9 cellular contexts compared by ENCODE assay signal in genomic region chr4:165537028-165537648, GRCh38.
A peak's percentile ranks its signal among the peaks of the same experiment; 100 is the strongest.
DNase-seq lines count a peak whose midpoint lies in the region; ATAC-seq and TF ChIP-seq lines count a peak whose summit lies in the region.
"Had no signal": no experiment of that assay in that cellular context is flagged by ENCODE, and none has a peak within 500 bp of the region (broad histone marks: within the 10 kb centered on the region; RNA-seq: fewer than 3 reads in every experiment).

No MANE protein-coding gene starts in this region.

- no TSS peak for BruUV-seq in PC-3 (replicated peaks; lab: Mats Ljungman, UMichigan)

- no peaks in the 10 kb centered on the region for H3F3A ChIP-seq in PC-3 (ENCODE audit: low read length, unreplicated experiment)

- intact Hi-C loops in PC-3 (cut with micrococcal nuclease) = loop anchor here (1.0 to 5.0 kb wide), 6 partner anchors 44 to 625 kb away; no protein-coding TSS in a partner anchor
- intact Hi-C loops in lower lobe of right lung (cut with DNase I) = loop anchor here (5.0 kb wide), 1 partner anchor 550 kb away; no protein-coding TSS in a partner anchor

- H3K36me3 ChIP-seq in BE2C (no peaks in the 10 kb centered on the region), PC-3 (ENCODE audit: low read depth, low read length) (no peaks in the 10 kb centered on the region; the same call in 1 of the 2 replicates), lower lobe of right lung (no peaks in the 10 kb centered on the region)

- H3K27me3 ChIP-seq in BE2C (peaks cover 2% of the 10 kb centered on the region), PC-3 (ENCODE audit: low read length) (no peaks in the 10 kb centered on the region), lower lobe of right lung (ENCODE audit: low read depth) (no peaks in the 10 kb centered on the region)

- H3K9ac ChIP-seq in PC-3 (ENCODE audit: low read length) = no peak overlapping the region

- no peak overlapping the region for H2AFZ ChIP-seq in PC-3 (ENCODE audit: low read length)

- H3K4me2 ChIP-seq in PC-3 (ENCODE audit: low read length) = no peak overlapping the region

- no peaks in the 10 kb centered on the region for H4K20me1 ChIP-seq in PC-3 (ENCODE audit: low read length)

- no peak for TF ChIP-seq POLR2A in GM18505 (IDR thresholded peaks at IDR 0.05; ENCODE audit: borderline replicate concordance, extremely low read depth, insufficient read depth, insufficient read length)

- TF ChIP-seq CTCF in BE2C (IDR thresholded peaks at IDR 0.05; ENCODE audit: low read depth, low read length) (peak; percentile 59), PC-3 (conservative IDR thresholded peaks at IDR 0.05; ENCODE audit: low read depth, low read length) (peak; percentile 65), lower lobe of right lung (IDR thresholded peaks at IDR 0.05) (peak; percentile 76)

- H3K9me3 ChIP-seq in BE2C (no peaks in the 10 kb centered on the region), PC-3 (ENCODE audit: low read length) (no peaks in the 10 kb centered on the region), lower lobe of right lung (no peaks in the 10 kb centered on the region)

- CTCF ChIA-PET in PC-3 (lab: Charles Lee) = interaction anchor here (1.0 kb wide), 1 partner anchor 44 kb away, joined by 5 read pairs; no protein-coding TSS in a partner anchor

- peak; percentile 60 for ATAC-seq in GM18505 (IDR thresholded peaks at IDR 0.05; ENCODE audit: unreplicated experiment)
- peak; percentile 57 for ATAC-seq in HG03139 (IDR thresholded peaks at IDR 0.05; ENCODE audit: unreplicated experiment)
- ATAC-seq in PC-3 = peak; percentile 43; the same call in 1 of the 2 replicates
- peak; percentile 64 to 71 for ATAC-seq in lower lobe of right lung
- ATAC-seq: naive thymus-derived CD4-positive, alpha-beta T cell had no signal

- H3K4me1 ChIP-seq in BE2C (peaks cover 1% of the 10 kb centered on the region; the same call in 1 of the 2 replicates), PC-3 (ENCODE audit: insufficient read depth, low read length) (no peaks in the 10 kb centered on the region), lower lobe of right lung (no peaks in the 10 kb centered on the region)

- H3K79me2 ChIP-seq in PC-3 (ENCODE audit: low read length) = no peaks in the 10 kb centered on the region

- H3K9me2 ChIP-seq in PC-3 (replicated peaks; ENCODE audit: low read length) = no peaks in the 10 kb centered on the region

- H3K27ac ChIP-seq in PC-3 (ENCODE audit: low read length) (no peak overlapping the region), lower lobe of right lung (no peak overlapping the region)

- H3K4me3 ChIP-seq in BE2C (ENCODE audit: low read depth, low read length) (no peak overlapping the region), PC-3 (ENCODE audit: low read length) (no peak overlapping the region), lower lobe of right lung (no peak overlapping the region)

- POLR2A ChIA-PET in PC-3 (lab: Charles Lee; ENCODE audit: unreplicated experiment) = interaction anchor here (0.6 kb wide), 1 partner anchor 180 kb away, joined by 3 read pairs; no protein-coding TSS in a partner anchor

- DNase-seq in BE2C (no peak), PC-3 (peak; percentile 77), dermis blood vessel endothelial cell (peak; percentile 84), lower lobe of right lung (no peak), activated T-cell treated with anti-CD3 and anti-CD28 coated beads for 4 hours (no peak)
- no peak for DNase-seq in activated effector memory CD4-positive, alpha-beta T cell treated with Interleukin-2 at 50 U/mL for 16 hours

Comparison
In these comparisons a context has a peak if more than half of its experiments do, and no peak if none do; other contexts are left out.
1. DNase-seq: peak in PC-3 (single experiment) and dermis blood vessel endothelial cell (single experiment); none in BE2C (single experiment), lower lobe of right lung (single experiment), activated effector memory CD4-positive, alpha-beta T cell treated with Interleukin-2 at 50 U/mL for 16 hours (single experiment) and activated T-cell treated with anti-CD3 and anti-CD28 coated beads for 4 hours (single experiment).
2. Peak in every context shown above with its lines, with median percentiles within 50 percentile points of each other: CTCF ChIP-seq and ATAC-seq.